Comparison of ENCODE assay signal across 1 cellular context in the genomic region with DNA sequence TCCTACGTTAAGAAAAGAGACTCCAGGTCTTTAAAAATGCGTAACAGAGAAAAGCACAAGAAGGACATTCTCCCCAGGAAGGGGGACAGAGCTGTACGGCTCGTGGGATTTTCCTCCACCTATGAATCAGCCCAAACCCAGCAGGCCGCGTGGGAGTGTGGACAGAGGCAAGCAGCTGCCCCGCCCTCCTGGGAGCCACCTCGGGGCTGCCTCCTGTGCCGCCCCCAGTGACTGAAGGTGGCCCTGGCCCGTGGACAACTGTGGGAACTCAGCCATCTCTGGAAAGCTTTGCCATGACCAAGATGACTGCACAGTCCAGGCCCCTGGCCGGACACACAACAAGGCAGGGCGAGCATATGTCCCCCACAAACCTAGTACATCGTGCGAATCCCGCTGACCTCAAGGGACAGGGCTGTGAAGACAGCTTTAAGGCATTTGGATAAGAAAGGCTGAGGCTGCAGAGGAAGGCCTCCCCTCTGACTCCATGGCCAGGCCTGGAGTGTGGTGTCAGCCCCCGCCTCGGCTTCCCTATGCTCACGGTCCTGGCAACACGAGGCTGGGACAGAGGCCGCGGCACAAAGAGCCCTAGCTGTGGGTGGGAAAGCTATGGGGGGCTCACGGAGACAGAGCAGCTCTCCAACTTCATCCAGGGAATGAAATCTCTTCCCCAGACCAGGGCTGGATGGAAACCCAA.
TF ChIP-seq lines count a peak whose summit lies in the region.

No MANE protein-coding gene starts in this region.

TF ChIP-seq in H1, 55 proteins besides CTCF, POLR2A, EP300 and RAD21:
- TF ChIP-seq SP2 (IDR thresholded peaks at IDR 0.05; ENCODE audit: low read length) (no peak), FOSL1 (IDR thresholded peaks at IDR 0.05; ENCODE audit: insufficient read depth, low read depth, low read length) (no peak), CEBPB (IDR thresholded peaks at IDR 0.05; ENCODE audit: low read depth, low read length) (no peak), TCF12 (IDR thresholded peaks at IDR 0.05; ENCODE audit: low read depth, low read length) (no peak), CBX8 (IDR thresholded peaks at IDR 0.05; ENCODE audit: borderline replicate concordance, low read depth, low read length) (no peak), RXRA (IDR thresholded peaks at IDR 0.05; ENCODE audit: insufficient read depth, low read depth, low read length) (no peak), BACH1 (IDR thresholded peaks at IDR 0.05; ENCODE audit: low read length) (no peak), SAP30 (IDR thresholded peaks at IDR 0.05; ENCODE audit: insufficient read depth, insufficient replicate concordance, low read length) (no peak), HDAC6 (IDR thresholded peaks at IDR 0.05; ENCODE audit: low read depth, low read length) (no peak), CHD2 (IDR thresholded peaks at IDR 0.05; ENCODE audit: low read length) (no peak), RNF2 (IDR thresholded peaks at IDR 0.05; ENCODE audit: borderline replicate concordance, low read depth, low read length, missing control alignments, poor library complexity, severe bottlenecking) (no peak), BRCA1 (IDR thresholded peaks at IDR 0.05; ENCODE audit: low read depth, low read length) (no peak), JUN (IDR thresholded peaks at IDR 0.05; ENCODE audit: low read depth, low read length) (no peak), TAF7 (optimal IDR thresholded peaks at IDR 0.05; ENCODE audit: borderline replicate concordance, low read depth, low read length) (no peak), NRF1 (IDR thresholded peaks at IDR 0.05; ENCODE audit: low read depth, low read length) (no peak), ASH2L (IDR thresholded peaks at IDR 0.05; ENCODE audit: low read length) (no peak), MAFK (IDR thresholded peaks at IDR 0.05; ENCODE audit: low read depth, low read length) (no peak), SP4 (IDR thresholded peaks at IDR 0.05; ENCODE audit: low read length) (no peak)
- TF ChIP-seq, protein P1, sequence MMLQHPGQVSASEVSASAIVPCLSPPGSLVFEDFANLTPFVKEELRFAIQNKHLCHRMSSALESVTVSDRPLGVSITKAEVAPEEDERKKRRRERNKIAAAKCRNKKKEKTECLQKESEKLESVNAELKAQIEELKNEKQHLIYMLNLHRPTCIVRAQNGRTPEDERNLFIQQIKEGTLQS (IDR thresholded peaks at IDR 0.05; ENCODE audit: insufficient read depth, low read depth, low read length), result no peak
- TF ChIP-seq, protein P2, sequence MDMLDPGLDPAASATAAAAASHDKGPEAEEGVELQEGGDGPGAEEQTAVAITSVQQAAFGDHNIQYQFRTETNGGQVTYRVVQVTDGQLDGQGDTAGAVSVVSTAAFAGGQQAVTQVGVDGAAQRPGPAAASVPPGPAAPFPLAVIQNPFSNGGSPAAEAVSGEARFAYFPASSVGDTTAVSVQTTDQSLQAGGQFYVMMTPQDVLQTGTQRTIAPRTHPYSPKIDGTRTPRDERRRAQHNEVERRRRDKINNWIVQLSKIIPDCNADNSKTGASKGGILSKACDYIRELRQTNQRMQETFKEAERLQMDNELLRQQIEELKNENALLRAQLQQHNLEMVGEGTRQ (IDR thresholded peaks at IDR 0.05; ENCODE audit: low read length), result no peak
